In the genomic region with DNA sequence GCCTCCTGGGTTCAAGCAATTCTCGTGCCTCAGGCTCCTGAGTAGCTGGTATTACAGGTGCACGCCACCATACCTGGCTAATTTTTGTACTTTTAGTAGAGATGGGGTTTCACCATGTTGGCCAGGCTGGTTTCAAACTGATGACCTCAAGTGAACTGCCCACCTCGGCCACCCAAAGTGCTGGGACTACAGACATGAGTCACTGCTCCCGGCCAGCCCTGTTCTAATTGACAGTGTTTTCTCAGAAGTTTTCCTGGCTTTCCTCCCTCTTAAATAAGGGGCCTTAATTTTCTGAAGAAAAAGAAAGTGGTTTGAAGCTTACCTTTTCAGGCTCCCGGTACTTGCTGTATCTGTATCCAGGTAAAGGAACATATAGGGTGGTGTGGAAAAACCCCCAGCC, we compare ENCODE assay signal across 31 cellular contexts. TPM values are rescaled to one million over a fixed set of nuclear protein-coding genes. Genes with fewer than 3 reads are reported as not detected.
"Had no signal": no experiment of that assay in that cellular context is flagged by ENCODE, and none has a peak within 500 bp of the region (broad histone marks: within the 10 kb centered on the region; RNA-seq: fewer than 3 reads in every experiment).

No MANE protein-coding gene starts in this region.

- H3K27ac Mint-ChIP-seq: nephron; stimulated activated naive B cell treated with anti-CD40 and anti-IgM and Interleukin-4, amounts not matched to agents 10 μg/mL and 1 μg/mL and 100 μg/mL, for 72 hours; stimulated activated naive CD8-positive, alpha-beta T cell treated with anti-CD3 and anti-CD28 coated beads, Interleukin-15, amount 100 ng/mL, for 72 hours had no signal

- H3K36me3 ChIP-seq: colonic mucosa, prostate gland, tibial nerve had no signal

- H3K9me3 Mint-ChIP-seq: naive B cell; nephron; stimulated activated naive B cell treated with anti-CD40 and anti-IgM and Interleukin-4, amounts not matched to agents 10 μg/mL and 1 μg/mL and 100 μg/mL, for 72 hours; stimulated activated naive CD8-positive, alpha-beta T cell treated with anti-CD3 and anti-CD28 coated beads, Interleukin-15, amount 100 ng/mL, for 72 hours had no signal

- H3K27ac ChIP-seq: colonic mucosa, dorsolateral prefrontal cortex, lower lobe of right lung, parathyroid adenoma, prostate gland, testis, tibial nerve had no signal

- H3K27me3 Mint-ChIP-seq: naive B cell; stimulated activated naive B cell treated with anti-CD40 and anti-IgM and Interleukin-4, amounts not matched to agents 10 μg/mL and 1 μg/mL and 100 μg/mL, for 72 hours; stimulated activated naive CD8-positive, alpha-beta T cell treated with anti-CD3 and anti-CD28 coated beads, Interleukin-15, amount 100 ng/mL, for 72 hours had no signal

- H3K4me3 ChIP-seq: colonic mucosa, dorsolateral prefrontal cortex, lower lobe of right lung, prostate gland, testis, tibial nerve had no signal

- ATAC-seq: esophagus mucosa; heart right ventricle; left lung; lower lobe of right lung; sciatic nerve; stimulated activated naive B cell treated with anti-CD40 and anti-IgM and Interleukin-4, amounts not matched to agents 10 μg/mL and 1 μg/mL and 100 μg/mL, for 72 hours; stimulated activated naive CD8-positive, alpha-beta T cell treated with anti-CD3 and anti-CD28 coated beads, Interleukin-15, amount 100 ng/mL, for 72 hours had no signal

- H3K4me1 ChIP-seq: colonic mucosa, parathyroid adenoma, prostate gland, testis had no signal

- H3K4me3 Mint-ChIP-seq: naive B cell; nephron; stimulated activated naive B cell treated with anti-CD40 and anti-IgM and Interleukin-4, amounts not matched to agents 10 μg/mL and 1 μg/mL and 100 μg/mL, for 72 hours; stimulated activated naive CD8-positive, alpha-beta T cell treated with anti-CD3 and anti-CD28 coated beads, Interleukin-15, amount 100 ng/mL, for 72 hours had no signal

- H2AFZ ChIP-seq: parathyroid adenoma had no signal

- H3K79me2 ChIP-seq: parathyroid adenoma had no signal

- H3K4me1 Mint-ChIP-seq: nephron had no signal

- H3K9me3 ChIP-seq: colonic mucosa, heart right ventricle, left lung, lower lobe of right lung, prostate gland, spleen, testis, tibial nerve had no signal

- H3K27me3 ChIP-seq: colonic mucosa, left lung, spleen, testis, tibial nerve had no signal

- DNase-seq: colonic mucosa; dorsolateral prefrontal cortex; effector CD8-positive, alpha-beta T cell; heart right ventricle; hypothalamus; islet precursor cell; left lung; lower lobe of right lung; mesendoderm; naive B cell; spleen; stimulated activated CD4-positive, alpha-beta T cell treated with anti-CD3 and anti-CD28 coated beads, Interleukin-15, amount 100 ng/mL, for 24 hours; stimulated activated CD4-positive, alpha-beta T cell treated with anti-CD3 and anti-CD28 coated beads, Interleukin-1b, Interleukin-23, amount 100 ng/mL, for 48 hours; stimulated activated CD4-positive, alpha-beta T cell treated with anti-CD3 and anti-CD28 coated beads, Interleukin-4, amount 100 ng/mL, for 4 hours; stimulated activated naive B cell treated with anti-CD40 and anti-IgM and Interleukin-4, amounts not matched to agents 10 μg/mL and 1 μg/mL and 100 μg/mL, for 72 hours; stimulated activated naive CD8-positive, alpha-beta T cell treated with anti-CD3 and anti-CD28 coated beads, Interleukin-15, amount 100 ng/mL, for 72 hours; testis had no signal

- H3K9ac ChIP-seq: parathyroid adenoma had no signal

RNA-seq across cellular contexts. Expression of a gene that starts 1.7 kb away (rescaled TPM):
- total RNA-seq: frontal cortex had no signal

RNA-seq across cellular contexts. Expression of a gene that starts 51.3 kb away (rescaled TPM):
- total RNA-seq: glomerular endothelial cell had no signal

RNA-seq across cellular contexts. Expression of a gene that starts 52.1 kb away (rescaled TPM):
- total RNA-seq: cerebellum, colonic mucosa, esophagus mucosa, fibroblast of lung, frontal cortex, glomerular endothelial cell, omental fat pad, skeletal muscle tissue, subcutaneous adipose tissue, tibial nerve, ureter had no signal
